Comparison of ENCODE assay signal across 1 cellular context in the genomic region with DNA sequence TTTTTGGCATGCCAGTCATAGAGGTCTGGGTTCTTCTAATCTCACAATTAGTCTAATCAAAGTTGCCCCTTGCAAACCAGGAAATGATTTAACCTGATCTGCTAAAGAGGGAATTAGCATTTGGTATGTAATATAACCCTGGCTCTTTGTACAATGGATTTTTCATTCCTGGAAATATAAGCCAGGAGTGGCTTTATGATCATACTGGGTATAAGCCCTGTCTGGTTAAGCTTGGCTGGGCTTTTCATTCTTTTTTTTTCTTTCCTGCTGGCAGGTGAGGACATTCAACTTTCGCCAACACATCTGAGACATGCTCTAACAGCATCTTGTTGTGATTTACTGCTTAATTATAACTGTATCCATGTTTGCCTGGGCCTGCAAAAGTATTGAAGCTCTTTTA.
TF ChIP-seq lines count a peak whose summit lies in the region.

No MANE protein-coding gene starts in this region.

TF ChIP-seq in K562, 482 proteins besides CTCF, POLR2A, EP300 and RAD21:
- TF ChIP-seq, protein P1, sequence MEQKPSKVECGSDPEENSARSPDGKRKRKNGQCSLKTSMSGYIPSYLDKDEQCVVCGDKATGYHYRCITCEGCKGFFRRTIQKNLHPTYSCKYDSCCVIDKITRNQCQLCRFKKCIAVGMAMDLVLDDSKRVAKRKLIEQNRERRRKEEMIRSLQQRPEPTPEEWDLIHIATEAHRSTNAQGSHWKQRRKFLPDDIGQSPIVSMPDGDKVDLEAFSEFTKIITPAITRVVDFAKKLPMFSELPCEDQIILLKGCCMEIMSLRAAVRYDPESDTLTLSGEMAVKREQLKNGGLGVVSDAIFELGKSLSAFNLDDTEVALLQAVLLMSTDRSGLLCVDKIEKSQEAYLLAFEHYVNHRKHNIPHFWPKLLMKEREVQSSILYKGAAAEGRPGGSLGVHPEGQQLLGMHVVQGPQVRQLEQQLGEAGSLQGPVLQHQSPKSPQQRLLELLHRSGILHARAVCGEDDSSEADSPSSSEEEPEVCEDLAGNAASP (IDR thresholded peaks at IDR 0.05): no peak
- TF ChIP-seq ADNP (tag; IDR thresholded peaks at IDR 0.05): no peak
- no peak for TF ChIP-seq PYGO2 (tag; IDR thresholded peaks at IDR 0.05)
- TF ChIP-seq MEF2D (tag; conservative IDR thresholded peaks at IDR 0.05; ENCODE audit: low read depth): no peak
- no peak for TF ChIP-seq HDAC6 (IDR thresholded peaks at IDR 0.05; ENCODE audit: low read depth, low read length)
- TF ChIP-seq U2AF2 (optimal IDR thresholded peaks at IDR 0.05; ENCODE audit: low read depth, low read length): no peak
- no peak for TF ChIP-seq ZZZ3 (IDR thresholded peaks at IDR 0.05)
- no peak for TF ChIP-seq ZNF12 (CRISPR knock-in tag; IDR thresholded peaks at IDR 0.05)
- TF ChIP-seq ZNF263 (CRISPR knock-in tag; IDR thresholded peaks at IDR 0.05; ENCODE audit: borderline replicate concordance): no peak
- TF ChIP-seq NELFE (IDR thresholded peaks at IDR 0.05; ENCODE audit: insufficient read depth, insufficient read length): no peak
- no peak for TF ChIP-seq TAL1 (IDR thresholded peaks at IDR 0.05)
- TF ChIP-seq GTF2F1 (IDR thresholded peaks at IDR 0.05; ENCODE audit: low read depth, low read length): no peak
- no peak for TF ChIP-seq MTA2 (IDR thresholded peaks at IDR 0.05; ENCODE audit: low read depth)
- TF ChIP-seq, protein P2, sequence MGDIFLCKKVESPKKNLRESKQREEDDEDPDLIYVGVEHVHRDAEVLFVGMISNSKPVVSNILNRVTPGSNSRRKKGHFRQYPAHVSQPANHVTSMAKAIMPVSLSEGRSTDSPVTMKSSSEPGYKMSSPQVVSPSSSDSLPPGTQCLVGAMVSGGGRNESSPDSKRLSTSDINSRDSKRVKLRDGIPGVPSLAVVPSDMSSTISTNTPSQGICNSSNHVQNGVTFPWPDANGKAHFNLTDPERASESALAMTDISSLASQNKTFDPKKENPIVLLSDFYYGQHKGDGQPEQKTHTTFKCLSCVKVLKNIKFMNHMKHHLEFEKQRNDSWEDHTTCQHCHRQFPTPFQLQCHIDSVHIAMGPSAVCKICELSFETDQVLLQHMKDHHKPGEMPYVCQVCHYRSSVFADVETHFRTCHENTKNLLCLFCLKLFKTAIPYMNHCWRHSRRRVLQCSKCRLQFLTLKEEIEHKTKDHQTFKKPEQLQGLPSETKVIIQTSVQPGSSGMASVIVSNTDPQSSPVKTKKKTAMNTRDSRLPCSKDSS (IDR thresholded peaks at IDR 0.05; ENCODE audit: low read depth, partially characterized antibody): no peak
- TF ChIP-seq RCOR1 (IDR thresholded peaks at IDR 0.05; ENCODE audit: borderline replicate concordance in 1 of 2, low read depth in 2 of 2, low read length in 2 of 2): no peak
- TF ChIP-seq, protein P3, sequence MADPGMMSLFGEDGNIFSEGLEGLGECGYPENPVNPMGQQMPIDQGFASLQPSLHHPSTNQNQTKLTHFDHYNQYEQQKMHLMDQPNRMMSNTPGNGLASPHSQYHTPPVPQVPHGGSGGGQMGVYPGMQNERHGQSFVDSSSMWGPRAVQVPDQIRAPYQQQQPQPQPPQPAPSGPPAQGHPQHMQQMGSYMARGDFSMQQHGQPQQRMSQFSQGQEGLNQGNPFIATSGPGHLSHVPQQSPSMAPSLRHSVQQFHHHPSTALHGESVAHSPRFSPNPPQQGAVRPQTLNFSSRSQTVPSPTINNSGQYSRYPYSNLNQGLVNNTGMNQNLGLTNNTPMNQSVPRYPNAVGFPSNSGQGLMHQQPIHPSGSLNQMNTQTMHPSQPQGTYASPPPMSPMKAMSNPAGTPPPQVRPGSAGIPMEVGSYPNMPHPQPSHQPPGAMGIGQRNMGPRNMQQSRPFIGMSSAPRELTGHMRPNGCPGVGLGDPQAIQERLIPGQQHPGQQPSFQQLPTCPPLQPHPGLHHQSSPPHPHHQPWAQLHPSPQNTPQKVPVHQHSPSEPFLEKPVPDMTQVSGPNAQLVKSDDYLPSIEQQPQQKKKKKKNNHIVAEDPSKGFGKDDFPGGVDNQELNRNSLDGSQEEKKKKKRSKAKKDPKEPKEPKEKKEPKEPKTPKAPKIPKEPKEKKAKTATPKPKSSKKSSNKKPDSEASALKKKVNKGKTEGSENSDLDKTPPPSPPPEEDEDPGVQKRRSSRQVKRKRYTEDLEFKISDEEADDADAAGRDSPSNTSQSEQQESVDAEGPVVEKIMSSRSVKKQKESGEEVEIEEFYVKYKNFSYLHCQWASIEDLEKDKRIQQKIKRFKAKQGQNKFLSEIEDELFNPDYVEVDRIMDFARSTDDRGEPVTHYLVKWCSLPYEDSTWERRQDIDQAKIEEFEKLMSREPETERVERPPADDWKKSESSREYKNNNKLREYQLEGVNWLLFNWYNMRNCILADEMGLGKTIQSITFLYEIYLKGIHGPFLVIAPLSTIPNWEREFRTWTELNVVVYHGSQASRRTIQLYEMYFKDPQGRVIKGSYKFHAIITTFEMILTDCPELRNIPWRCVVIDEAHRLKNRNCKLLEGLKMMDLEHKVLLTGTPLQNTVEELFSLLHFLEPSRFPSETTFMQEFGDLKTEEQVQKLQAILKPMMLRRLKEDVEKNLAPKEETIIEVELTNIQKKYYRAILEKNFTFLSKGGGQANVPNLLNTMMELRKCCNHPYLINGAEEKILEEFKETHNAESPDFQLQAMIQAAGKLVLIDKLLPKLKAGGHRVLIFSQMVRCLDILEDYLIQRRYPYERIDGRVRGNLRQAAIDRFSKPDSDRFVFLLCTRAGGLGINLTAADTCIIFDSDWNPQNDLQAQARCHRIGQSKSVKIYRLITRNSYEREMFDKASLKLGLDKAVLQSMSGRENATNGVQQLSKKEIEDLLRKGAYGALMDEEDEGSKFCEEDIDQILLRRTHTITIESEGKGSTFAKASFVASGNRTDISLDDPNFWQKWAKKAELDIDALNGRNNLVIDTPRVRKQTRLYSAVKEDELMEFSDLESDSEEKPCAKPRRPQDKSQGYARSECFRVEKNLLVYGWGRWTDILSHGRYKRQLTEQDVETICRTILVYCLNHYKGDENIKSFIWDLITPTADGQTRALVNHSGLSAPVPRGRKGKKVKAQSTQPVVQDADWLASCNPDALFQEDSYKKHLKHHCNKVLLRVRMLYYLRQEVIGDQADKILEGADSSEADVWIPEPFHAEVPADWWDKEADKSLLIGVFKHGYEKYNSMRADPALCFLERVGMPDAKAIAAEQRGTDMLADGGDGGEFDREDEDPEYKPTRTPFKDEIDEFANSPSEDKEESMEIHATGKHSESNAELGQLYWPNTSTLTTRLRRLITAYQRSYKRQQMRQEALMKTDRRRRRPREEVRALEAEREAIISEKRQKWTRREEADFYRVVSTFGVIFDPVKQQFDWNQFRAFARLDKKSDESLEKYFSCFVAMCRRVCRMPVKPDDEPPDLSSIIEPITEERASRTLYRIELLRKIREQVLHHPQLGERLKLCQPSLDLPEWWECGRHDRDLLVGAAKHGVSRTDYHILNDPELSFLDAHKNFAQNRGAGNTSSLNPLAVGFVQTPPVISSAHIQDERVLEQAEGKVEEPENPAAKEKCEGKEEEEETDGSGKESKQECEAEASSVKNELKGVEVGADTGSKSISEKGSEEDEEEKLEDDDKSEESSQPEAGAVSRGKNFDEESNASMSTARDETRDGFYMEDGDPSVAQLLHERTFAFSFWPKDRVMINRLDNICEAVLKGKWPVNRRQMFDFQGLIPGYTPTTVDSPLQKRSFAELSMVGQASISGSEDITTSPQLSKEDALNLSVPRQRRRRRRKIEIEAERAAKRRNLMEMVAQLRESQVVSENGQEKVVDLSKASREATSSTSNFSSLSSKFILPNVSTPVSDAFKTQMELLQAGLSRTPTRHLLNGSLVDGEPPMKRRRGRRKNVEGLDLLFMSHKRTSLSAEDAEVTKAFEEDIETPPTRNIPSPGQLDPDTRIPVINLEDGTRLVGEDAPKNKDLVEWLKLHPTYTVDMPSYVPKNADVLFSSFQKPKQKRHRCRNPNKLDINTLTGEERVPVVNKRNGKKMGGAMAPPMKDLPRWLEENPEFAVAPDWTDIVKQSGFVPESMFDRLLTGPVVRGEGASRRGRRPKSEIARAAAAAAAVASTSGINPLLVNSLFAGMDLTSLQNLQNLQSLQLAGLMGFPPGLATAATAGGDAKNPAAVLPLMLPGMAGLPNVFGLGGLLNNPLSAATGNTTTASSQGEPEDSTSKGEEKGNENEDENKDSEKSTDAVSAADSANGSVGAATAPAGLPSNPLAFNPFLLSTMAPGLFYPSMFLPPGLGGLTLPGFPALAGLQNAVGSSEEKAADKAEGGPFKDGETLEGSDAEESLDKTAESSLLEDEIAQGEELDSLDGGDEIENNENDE (IDR thresholded peaks at IDR 0.05; ENCODE audit: low read depth, low read length): no peak
